ENCODE assay signal across 24 cellular contexts in genomic region chr12:46663297-46663696, GRCh38.
DNase-seq lines count a peak whose midpoint lies in the region; ATAC-seq and TF ChIP-seq lines count a peak whose summit lies in the region.
"Had no signal": no experiment of that assay in that cellular context is flagged by ENCODE, and none has a peak within 500 bp of the region (broad histone marks: within the 10 kb centered on the region; RNA-seq: fewer than 3 reads in every experiment).

No MANE protein-coding gene starts in this region.

- H3K27ac Mint-ChIP-seq in endodermal cell, result peak overlapping the region; percentile 14
- H3K27ac Mint-ChIP-seq in natural killer cell treated with Interleukin-12 subunit alpha and Interleukin-12 subunit beta and Interleukin-15 and Interleukin-18, amount 100 ng/mL, for 72 hours, result peak overlapping the region; percentile 17 to 85
- no peak overlapping the region for H3K27ac Mint-ChIP-seq in activated CD4-positive, alpha-beta T cell treated with anti-CD3 and anti-CD28 coated beads, Interleukin-2, amount 10 ng/mL, durations not matched to agents 24 days and 14 days
- H3K27ac Mint-ChIP-seq: activated naive CD4-positive, alpha-beta T cell treated with anti-CD3 and anti-CD28 coated beads, Interleukin-2, amount 50 U/mL, for 24 hours; mesothelial cell of epicardium; neural progenitor cell had no signal

- ATAC-seq in natural killer cell treated with Interleukin-12 subunit alpha and Interleukin-12 subunit beta and Interleukin-15 and Interleukin-18, amount 100 ng/mL, for 72 hours, result no peak
- ATAC-seq: activated CD4-positive, CD25-positive, alpha-beta regulatory T cell treated with anti-CD3 and anti-CD28 coated beads, Interleukin-2, amount 50 U/mL, for 24 hours; gastroesophageal sphincter; GM12878; left colon; SK-N-SH treated with all-trans-retinoic acid at 6 μM for 48 hours had no signal

- H3K27me3 ChIP-seq in endodermal cell (ENCODE audit: control insufficient read depth, insufficient read depth, low read length, poor library complexity, severe bottlenecking), result no peaks in the 10 kb centered on the region
- H3K27me3 ChIP-seq: colonic mucosa, gastroesophageal sphincter, neural progenitor cell, Peyer's patch, suprapubic skin had no signal

- no peaks in the 10 kb centered on the region for H3K9me3 ChIP-seq in endodermal cell (ENCODE audit: control insufficient read depth, low read length)
- H3K9me3 ChIP-seq: colonic mucosa, gastroesophageal sphincter, Peyer's patch, suprapubic skin had no signal

- H3K36me3 ChIP-seq in endodermal cell (ENCODE audit: control insufficient read depth, insufficient read depth, low read length), result no peaks in the 10 kb centered on the region
- H3K36me3 ChIP-seq: colonic mucosa, gastroesophageal sphincter, neural progenitor cell, Peyer's patch, suprapubic skin had no signal

- H3K9ac ChIP-seq in endodermal cell (ENCODE audit: extremely low read depth, low read length, poor library complexity, severe bottlenecking), result no peak overlapping the region
- H3K9ac ChIP-seq: neural progenitor cell had no signal

- H3K27me3 Mint-ChIP-seq in endodermal cell (ENCODE audit: insufficient read depth), result no peaks in the 10 kb centered on the region
- no peaks in the 10 kb centered on the region for H3K27me3 Mint-ChIP-seq in natural killer cell treated with Interleukin-12 subunit alpha and Interleukin-12 subunit beta and Interleukin-15 and Interleukin-18, amount 100 ng/mL, for 72 hours
- H3K27me3 Mint-ChIP-seq in activated CD4-positive, alpha-beta T cell treated with anti-CD3 and anti-CD28 coated beads, Interleukin-2, amount 10 ng/mL, durations not matched to agents 24 days and 14 days, result no peaks in the 10 kb centered on the region
- H3K27me3 Mint-ChIP-seq: activated naive CD4-positive, alpha-beta T cell treated with anti-CD3 and anti-CD28 coated beads, Interleukin-2, amount 50 U/mL, for 24 hours had no signal

- H3K27ac ChIP-seq in endodermal cell (ENCODE audit: low read depth, low read length), result no peak overlapping the region
- H3K27ac ChIP-seq: C4-2B, colonic mucosa, gastroesophageal sphincter, neural progenitor cell, Peyer's patch had no signal

- no peak overlapping the region for H3K4me3 Mint-ChIP-seq in endodermal cell
- no peak overlapping the region for H3K4me3 Mint-ChIP-seq in natural killer cell treated with Interleukin-12 subunit alpha and Interleukin-12 subunit beta and Interleukin-15 and Interleukin-18, amount 100 ng/mL, for 72 hours
- H3K4me3 Mint-ChIP-seq in activated CD4-positive, alpha-beta T cell treated with anti-CD3 and anti-CD28 coated beads, Interleukin-2, amount 10 ng/mL, durations not matched to agents 24 days and 14 days, result no peak overlapping the region
- H3K4me3 Mint-ChIP-seq: activated naive CD4-positive, alpha-beta T cell treated with anti-CD3 and anti-CD28 coated beads, Interleukin-2, amount 50 U/mL, for 24 hours; mesothelial cell of epicardium; neural progenitor cell had no signal

- H3K4me1 Mint-ChIP-seq in endodermal cell, result peaks cover 35% of the 10 kb centered on the region
- H3K4me1 Mint-ChIP-seq in natural killer cell treated with Interleukin-12 subunit alpha and Interleukin-12 subunit beta and Interleukin-15 and Interleukin-18, amount 100 ng/mL, for 72 hours (ENCODE audit: low read depth in 2 of 2), result peaks cover 36 to 58% of the 10 kb centered on the region in 2 donors
- peaks cover 35% of the 10 kb centered on the region for H3K4me1 Mint-ChIP-seq in activated CD4-positive, alpha-beta T cell treated with anti-CD3 and anti-CD28 coated beads, Interleukin-2, amount 10 ng/mL, durations not matched to agents 24 days and 14 days

- intact Hi-C loops in activated CD4-positive, alpha-beta T cell treated with anti-CD3 and anti-CD28 coated beads, Interleukin-2, amount 10 ng/mL, durations not matched to agents 24 days and 14 days (cut with micrococcal nuclease), result loop anchor here (5.0 kb wide), 3 partner anchors 191 to 446 kb away; partner anchors contain the start of gene SLC38A1

- peak; percentile 28 for DNase-seq in Daoy (ENCODE audit: low read depth)
- peak; percentile 17 for DNase-seq in NCI-H460 (ENCODE audit: extremely low read depth, low read depth)
- no peak for DNase-seq in endodermal cell
- no peak for DNase-seq in natural killer cell treated with Interleukin-12 subunit alpha and Interleukin-12 subunit beta and Interleukin-15 and Interleukin-18, amount 100 ng/mL, for 72 hours (ENCODE audit: low spot score)
- no peak for DNase-seq in RPMI8226
- no peak for DNase-seq in stimulated activated naive CD4-positive, alpha-beta T cell (lab: John Stamatoyannopoulos, UW)
- DNase-seq in activated CD4-positive, alpha-beta T cell treated with anti-CD3 and anti-CD28 coated beads, Interleukin-2, amount 10 ng/mL, durations not matched to agents 24 days and 14 days, result no peak
- no peak for DNase-seq in NK-92 treated with Interleukin-12 subunit alpha and Interleukin-12 subunit beta, amount 100 ng/mL, for 24 hours (lab: John Stamatoyannopoulos, UW)
- DNase-seq: activated T-cell treated with anti-CD3 and anti-CD28 coated beads, Interleukin-2, amount 50 U/mL, for 48 hours; colonic mucosa; left colon; NCI-H1105; NCI-H748 treated with DMSO at 0.1 percent for 48 hours; Peyer's patch; T1000 had no signal

- H3K4me3 ChIP-seq in endodermal cell (ENCODE audit: low read length), result no peak overlapping the region
- H3K4me3 ChIP-seq: colonic mucosa, gastroesophageal sphincter, GM12878, neural progenitor cell, Peyer's patch, suprapubic skin had no signal

- no peak for TF ChIP-seq CTCF in endodermal cell (conservative IDR thresholded peaks at IDR 0.05)

- H3K36me3 Mint-ChIP-seq in endodermal cell (ENCODE audit: low read depth), result no peaks in the 10 kb centered on the region
- H3K36me3 Mint-ChIP-seq in natural killer cell treated with Interleukin-12 subunit alpha and Interleukin-12 subunit beta and Interleukin-15 and Interleukin-18, amount 100 ng/mL, for 72 hours, result peaks cover under 1% of the 10 kb centered on the region
- H3K36me3 Mint-ChIP-seq in activated CD4-positive, alpha-beta T cell treated with anti-CD3 and anti-CD28 coated beads, Interleukin-2, amount 10 ng/mL, durations not matched to agents 24 days and 14 days (ENCODE audit: low read depth), result peaks cover under 1% of the 10 kb centered on the region
- H3K36me3 Mint-ChIP-seq: activated naive CD4-positive, alpha-beta T cell treated with anti-CD3 and anti-CD28 coated beads, Interleukin-2, amount 50 U/mL, for 24 hours; mesothelial cell of epicardium; neural progenitor cell had no signal

- H3K9me3 Mint-ChIP-seq in endodermal cell, result peaks cover under 1% of the 10 kb centered on the region
- no peaks in the 10 kb centered on the region for H3K9me3 Mint-ChIP-seq in natural killer cell treated with Interleukin-12 subunit alpha and Interleukin-12 subunit beta and Interleukin-15 and Interleukin-18, amount 100 ng/mL, for 72 hours
- no peaks in the 10 kb centered on the region for H3K9me3 Mint-ChIP-seq in activated CD4-positive, alpha-beta T cell treated with anti-CD3 and anti-CD28 coated beads, Interleukin-2, amount 10 ng/mL, durations not matched to agents 24 days and 14 days
- H3K9me3 Mint-ChIP-seq: activated naive CD4-positive, alpha-beta T cell treated with anti-CD3 and anti-CD28 coated beads, Interleukin-2, amount 50 U/mL, for 24 hours; mesothelial cell of epicardium; neural progenitor cell had no signal

- 92 to 100% methylated on average over 1 of the region's 1 CpG for WGBS in endodermal cell (ENCODE audit: insufficient coverage in 1 of 2, insufficient read length in 1 of 2), 2 experiments

- H3K4me1 ChIP-seq in endodermal cell (ENCODE audit: control insufficient read depth, insufficient read depth, low read length), result peaks cover 14% of the 10 kb centered on the region

Comparison
In these comparisons a context has a peak if more than half of its experiments do, and no peak if none do; other contexts are left out.
1. DNase-seq: peak in Daoy (single experiment) and NCI-H460 (single experiment); none in endodermal cell (single experiment), natural killer cell treated with Interleukin-12 subunit alpha and Interleukin-12 subunit beta and Interleukin-15 and Interleukin-18, amount 100 ng/mL, for 72 hours (single experiment), RPMI8226 (single experiment), stimulated activated naive CD4-positive, alpha-beta T cell (0 of 6), activated CD4-positive, alpha-beta T cell treated with anti-CD3 and anti-CD28 coated beads, Interleukin-2, amount 10 ng/mL, durations not matched to agents 24 days and 14 days (single experiment) and NK-92 treated with Interleukin-12 subunit alpha and Interleukin-12 subunit beta, amount 100 ng/mL, for 24 hours (single experiment).